23 cellular contexts compared by ENCODE assay signal in genomic region chr12:28104893-28105864, GRCh38.
DNase-seq lines count a peak whose midpoint lies in the region; ATAC-seq and TF ChIP-seq lines count a peak whose summit lies in the region.
"Had no signal": no experiment of that assay in that cellular context is flagged by ENCODE, and none has a peak within 500 bp of the region (broad histone marks: within the 10 kb centered on the region; RNA-seq: fewer than 3 reads in every experiment).

No MANE protein-coding gene starts in this region.

- H3K9me2 ChIP-seq in SK-N-SH = no peaks in the 10 kb centered on the region

- H3K36me3 ChIP-seq in SK-N-SH (replicated peaks in 1 of 2; ENCODE audit: control insufficient read depth in 1 of 2, insufficient read depth in 2 of 2, low read length in 1 of 2) (peaks cover 0 to 5% of the 10 kb centered on the region in 2 experiments), breast epithelium (no peaks in the 10 kb centered on the region)
- H3K36me3 ChIP-seq: BE2C had no signal

- H3K4me1 ChIP-seq in SK-N-SH (ENCODE audit: control insufficient read depth in 1 of 2, insufficient read depth in 2 of 2, low read depth in 1 of 2, low read length in 1 of 2) (no peaks in the 10 kb centered on the region; a peak in 1 of 4 replicates), breast epithelium (no peaks in the 10 kb centered on the region)
- H3K4me1 ChIP-seq: BE2C, Caco-2 had no signal

- no peaks in the 10 kb centered on the region for H3K27me3 ChIP-seq in SK-N-SH (ENCODE audit: insufficient read depth)
- no peaks in the 10 kb centered on the region for H3K27me3 ChIP-seq in breast epithelium
- H3K27me3 ChIP-seq: BE2C had no signal

- DNase-seq in SK-N-SH = no peak
- DNase-seq in astrocyte of the hippocampus (ENCODE audit: low read depth, low spot score) = peak; percentile 72
- peak; percentile 28 for DNase-seq in left kidney (ENCODE audit: low read depth, low spot score)
- no peak for DNase-seq in breast epithelium (ENCODE audit: low spot score in 2 of 2)
- DNase-seq in activated T-cell treated with anti-CD3 and anti-CD28 coated beads, Interleukin-2, amount 50 U/mL, for 1 hour = no peak
- DNase-seq: BE2C; Caco-2; CD4-positive, alpha-beta T cell; GDM1; HFFc6; Kasumi-1; NCI-H1105; NCI-H526; PC-3; RPMI8226; SHP77 treated with DMSO at 0.1 percent for 48 hours had no signal

- POLR2A ChIA-PET in SK-N-SH (lab: Yijun Ruan, JAX) = no interaction called here

- intact Hi-C loops in breast epithelium (cut with DNase I; ENCODE audit: low total_unique reads) = no loop called here

- no peak overlapping the region for H3K9ac ChIP-seq in SK-N-SH

- H2AFZ ChIP-seq in SK-N-SH (ENCODE audit: low read depth) = no peak overlapping the region
- H2AFZ ChIP-seq: GM23338 had no signal

- 97% methylated on average over 3 of the region's 3 CpGs for WGBS in SK-N-SH (ENCODE audit: low lambda C conversion rate)

- no peak overlapping the region for H3K27ac ChIP-seq in SK-N-SH (ENCODE audit: low read depth in 2 of 2, low read length in 1 of 2)
- H3K27ac ChIP-seq in breast epithelium = no peak overlapping the region
- H3K27ac ChIP-seq: 22Rv1, HL-60 had no signal

- ATAC-seq in SK-N-SH treated with all-trans-retinoic acid at 6 μM for 48 hours (no peak), HG03280 (IDR thresholded peaks at IDR 0.05; ENCODE audit: unreplicated experiment) (no peak), HG03139 (IDR thresholded peaks at IDR 0.05; ENCODE audit: unreplicated experiment) (no peak)
- ATAC-seq: GM12878, GM23338, PC-3 had no signal

- H3F3A ChIP-seq in SK-N-SH (replicated peaks; ENCODE audit: insufficient read depth) = no peaks in the 10 kb centered on the region

- no peak overlapping the region for H3K4me3 ChIP-seq in SK-N-SH (ENCODE audit: low read depth in 2 of 2, low read length in 1 of 2)
- H3K4me3 ChIP-seq in breast epithelium = no peak overlapping the region
- H3K4me3 ChIP-seq: GM12878, GM23338 had no signal

- CTCF ChIA-PET in SK-N-SH (lab: Yijun Ruan, JAX) = no interaction called here

- H3K4me2 ChIP-seq in SK-N-SH = no peak overlapping the region
- H3K4me2 ChIP-seq: GM23338 had no signal

- TF ChIP-seq POLR2A in breast epithelium (IDR thresholded peaks at IDR 0.05) = no peak

- no peak for TF ChIP-seq EP300 in SK-N-SH (IDR thresholded peaks at IDR 0.05; ENCODE audit: borderline replicate concordance in 1 of 2, low read depth in 1 of 2, low read length in 1 of 2)

- H4K20me1 ChIP-seq in SK-N-SH (ENCODE audit: insufficient read depth) = no peaks in the 10 kb centered on the region

- H3K9me3 ChIP-seq in SK-N-SH (no peaks in the 10 kb centered on the region), breast epithelium (no peaks in the 10 kb centered on the region)
- H3K9me3 ChIP-seq: BE2C, Caco-2 had no signal

- no peak for TF ChIP-seq CTCF in SK-N-SH (IDR thresholded peaks at IDR 0.05)
- no peak for TF ChIP-seq CTCF in breast epithelium (IDR thresholded peaks at IDR 0.05)

- no peak for TF ChIP-seq RAD21 in SK-N-SH (IDR thresholded peaks at IDR 0.05; ENCODE audit: low read length)

- H3K79me2 ChIP-seq in SK-N-SH (ENCODE audit: insufficient read depth) = no peaks in the 10 kb centered on the region

TF ChIP-seq in SK-N-SH treated with all-trans-retinoic acid at 6 μM for 48 hours, 23 proteins besides CTCF, POLR2A, EP300 and RAD21:
- TF ChIP-seq ZNF8 (CRISPR knock-in tag; IDR thresholded peaks at IDR 0.05) = no peak
- no peak for TF ChIP-seq PPARA (CRISPR knock-in tag; IDR thresholded peaks at IDR 0.05; ENCODE audit: borderline replicate concordance)
- TF ChIP-seq RARB (CRISPR knock-in tag; IDR thresholded peaks at IDR 0.05) = no peak
- no peak for TF ChIP-seq ZNF565 (CRISPR knock-in tag; conservative IDR thresholded peaks at IDR 0.05; ENCODE audit: low read depth)
- TF ChIP-seq TCF4 (CRISPR knock-in tag; IDR thresholded peaks at IDR 0.05; ENCODE audit: borderline replicate concordance) = peak; percentile 54
- TF ChIP-seq ISL1 (CRISPR knock-in tag; IDR thresholded peaks at IDR 0.05) = no peak
- no peak for TF ChIP-seq BACH2 (CRISPR knock-in tag; IDR thresholded peaks at IDR 0.05; ENCODE audit: borderline replicate concordance)

TF ChIP-seq in SK-N-SH, 30 proteins besides CTCF, POLR2A, EP300 and RAD21:
- TF ChIP-seq TEAD4 (IDR thresholded peaks at IDR 0.05; ENCODE audit: borderline replicate concordance, insufficient read depth) = no peak
- TF ChIP-seq MEF2A (IDR thresholded peaks at IDR 0.05; ENCODE audit: borderline replicate concordance, low read depth) = no peak

Comparison
In these comparisons a context has a peak if more than half of its experiments do, and no peak if none do; other contexts are left out.
1. DNase-seq: peak in astrocyte of the hippocampus (single experiment) and left kidney (single experiment); none in SK-N-SH (single experiment), breast epithelium (0 of 2) and activated T-cell treated with anti-CD3 and anti-CD28 coated beads, Interleukin-2, amount 50 U/mL, for 1 hour (single experiment).